Comparison of ENCODE assay signal across 9 cellular contexts in genomic region chr14:89351958-89352404, GRCh38.
A peak's percentile ranks its signal among the peaks of the same experiment; 100 is the strongest.
DNase-seq lines count a peak whose midpoint lies in the region; ATAC-seq and TF ChIP-seq lines count a peak whose summit lies in the region.
"Had no signal": no experiment of that assay in that cellular context is flagged by ENCODE, and none has a peak within 500 bp of the region (broad histone marks: within the 10 kb centered on the region; RNA-seq: fewer than 3 reads in every experiment).

No MANE protein-coding gene starts in this region.

- H3K4me1 Mint-ChIP-seq in stimulated activated naive CD8-positive, alpha-beta T cell treated with anti-CD3 and anti-CD28 coated beads, Interleukin-15, Interleukin-2, amounts not matched to agents 100 ng/mL and 50 ng/mL, for 24 hours (ENCODE audit: low read depth) = peaks cover 65% of the 10 kb centered on the region
- peaks cover 42% of the 10 kb centered on the region for H3K4me1 Mint-ChIP-seq in mesothelial cell of epicardium

- H3K4me1 ChIP-seq in ascending aorta (peaks cover 0 to 27% of the 10 kb centered on the region in 2 donors), aorta (ENCODE audit: control insufficient read depth in 1 of 2, insufficient read depth in 2 of 2, low read length in 2 of 2) (peaks cover 3 to 5% of the 10 kb centered on the region in 2 donors)

- peak overlapping the region; percentile 93 for H3K27ac Mint-ChIP-seq in stimulated activated naive CD8-positive, alpha-beta T cell treated with anti-CD3 and anti-CD28 coated beads, Interleukin-15, Interleukin-2, amounts not matched to agents 100 ng/mL and 50 ng/mL, for 24 hours
- H3K27ac Mint-ChIP-seq in mesothelial cell of epicardium = peak overlapping the region; percentile 96

- DNase-seq in stimulated activated naive CD8-positive, alpha-beta T cell treated with anti-CD3 and anti-CD28 coated beads, Interleukin-15, Interleukin-2, amounts not matched to agents 100 U/mL and 50 U/mL, for 24 hours = no peak
- DNase-seq in ascending aorta (ENCODE audit: low spot score in 2 of 2) (no peak), mesothelial cell of epicardium (ENCODE audit: low spot score in 2 of 2, unreplicated experiment in 2 of 2) (no peak), aorta (no peak), A172 (ENCODE audit: low spot score) (no peak), MG63 (no peak)
- DNase-seq: activated effector memory CD4-positive, alpha-beta T cell treated with Interleukin-2 at 50 U/mL for 16 hours had no signal

- H3K36me3 Mint-ChIP-seq in stimulated activated naive CD8-positive, alpha-beta T cell treated with anti-CD3 and anti-CD28 coated beads, Interleukin-15, Interleukin-2, amounts not matched to agents 100 ng/mL and 50 ng/mL, for 24 hours (ENCODE audit: low read depth) = peaks cover 63% of the 10 kb centered on the region
- H3K36me3 Mint-ChIP-seq in mesothelial cell of epicardium = peaks cover 20% of the 10 kb centered on the region

- intact Hi-C loops in ascending aorta (cut with DNase I) (no loop called here), aorta (cut with DNase I) (no loop called here)

- H3K27me3 Mint-ChIP-seq in stimulated activated naive CD8-positive, alpha-beta T cell treated with anti-CD3 and anti-CD28 coated beads, Interleukin-15, Interleukin-2, amounts not matched to agents 100 ng/mL and 50 ng/mL, for 24 hours = no peaks in the 10 kb centered on the region
- H3K27me3 Mint-ChIP-seq in mesothelial cell of epicardium (ENCODE audit: low read depth) = no peaks in the 10 kb centered on the region

- no peaks in the 10 kb centered on the region for H3K9me3 Mint-ChIP-seq in stimulated activated naive CD8-positive, alpha-beta T cell treated with anti-CD3 and anti-CD28 coated beads, Interleukin-15, Interleukin-2, amounts not matched to agents 100 ng/mL and 50 ng/mL, for 24 hours
- peaks cover 4% of the 10 kb centered on the region for H3K9me3 Mint-ChIP-seq in mesothelial cell of epicardium

- ATAC-seq in stimulated activated naive CD8-positive, alpha-beta T cell treated with anti-CD3 and anti-CD28 coated beads, Interleukin-15, Interleukin-2, amounts not matched to agents 100 U/mL and 50 U/mL, for 24 hours = no peak
- ATAC-seq in aorta (ENCODE audit: low FRiP score) (peak; percentile 56), HG03565 (IDR thresholded peaks at IDR 0.05; ENCODE audit: unreplicated experiment) (no peak)

- H3K4me3 Mint-ChIP-seq in stimulated activated naive CD8-positive, alpha-beta T cell treated with anti-CD3 and anti-CD28 coated beads, Interleukin-15, Interleukin-2, amounts not matched to agents 100 ng/mL and 50 ng/mL, for 24 hours = peak overlapping the region; percentile 74
- peak overlapping the region; percentile 57 for H3K4me3 Mint-ChIP-seq in mesothelial cell of epicardium

- WGBS in aorta, 2 donors = 5 to 10% methylated on average over 6 of the region's 6 CpGs

- H3K9me3 ChIP-seq in ascending aorta = no peaks in the 10 kb centered on the region
- no peaks in the 10 kb centered on the region for H3K9me3 ChIP-seq in aorta (ENCODE audit: control insufficient read depth, low read length)
- no peaks in the 10 kb centered on the region for H3K9me3 ChIP-seq in MG63

- H3K4me3 ChIP-seq in ascending aorta (peak overlapping the region in 1 of 2 donors; percentile 3), aorta (ENCODE audit: low read length in 2 of 2) (no peak overlapping the region), MG63 (no peak overlapping the region)

- H3K36me3 ChIP-seq in ascending aorta = peaks cover 0 to 9% of the 10 kb centered on the region in 2 donors
- H3K36me3 ChIP-seq in aorta (ENCODE audit: control insufficient read depth in 1 of 2, insufficient read depth in 2 of 2, low read length in 1 of 2) = peaks cover 0 to 3% of the 10 kb centered on the region in 2 donors
- H3K36me3 ChIP-seq in MG63 = no peaks in the 10 kb centered on the region

- no peak for TF ChIP-seq CTCF in ascending aorta (IDR thresholded peaks at IDR 0.05)
- TF ChIP-seq CTCF in mesothelial cell of epicardium (IDR thresholded peaks at IDR 0.05; ENCODE audit: unreplicated experiment) = no peak

- no peaks in the 10 kb centered on the region for H3K27me3 ChIP-seq in ascending aorta
- H3K27me3 ChIP-seq in aorta (ENCODE audit: control insufficient read depth in 1 of 2, insufficient read depth in 2 of 2, low read length in 1 of 2) = no peaks in the 10 kb centered on the region
- H3K27me3 ChIP-seq in MG63 = no peaks in the 10 kb centered on the region

- H3K27ac ChIP-seq in ascending aorta (peak overlapping the region; percentile 65 to 76), aorta (ENCODE audit: low read depth in 1 of 2, low read length in 2 of 2) (peak overlapping the region; percentile 46 to 87)
